ENCODE assay signal across 12 cellular contexts in the genomic region with DNA sequence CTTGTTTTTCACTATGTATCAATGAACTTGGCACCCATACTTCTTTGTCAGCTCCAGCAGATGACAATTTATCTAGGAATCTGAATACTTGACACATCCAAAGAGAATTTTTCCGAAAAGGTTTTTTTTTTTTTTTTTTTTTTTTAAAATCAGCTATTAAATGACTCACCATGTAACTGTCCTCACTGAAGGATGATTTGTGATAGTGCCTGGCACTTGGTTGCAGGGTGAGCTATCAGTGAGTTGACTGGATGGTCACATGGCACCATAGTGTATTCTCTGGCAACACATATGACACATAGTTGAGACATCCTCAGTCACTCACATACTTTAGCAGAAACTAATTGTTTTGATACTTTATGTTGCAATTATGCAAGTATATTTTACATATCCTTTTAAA.
DNase-seq lines count a peak whose midpoint lies in the region; ATAC-seq, FAIRE-seq and TF ChIP-seq lines count a peak whose summit lies in the region.
"Had no signal": no experiment of that assay in that cellular context is flagged by ENCODE, and none has a peak within 500 bp of the region (broad histone marks: within the 10 kb centered on the region; RNA-seq: fewer than 3 reads in every experiment).

No MANE protein-coding gene starts in this region.

- peaks cover 92% of the 10 kb centered on the region for H3K79me2 ChIP-seq in MM.1S (ENCODE audit: low read length)

- H3K27ac ChIP-seq in MM.1S (ENCODE audit: low read length) = no peak overlapping the region

- no peak for FAIRE-seq in bronchial epithelial cell (lab: Jason Lieb, UNC)
- FAIRE-seq: frontal cortex had no signal

- H3K4me3 ChIP-seq in AG10803 (ENCODE audit: low read length) (no peak overlapping the region), MM.1S (ENCODE audit: low read length) (no peak overlapping the region), bronchial epithelial cell (ENCODE audit: low read depth, low read length) (no peak overlapping the region)
- H3K4me3 ChIP-seq: lung had no signal

- H2AFZ ChIP-seq in MM.1S (ENCODE audit: low read length) = no peak overlapping the region

- DNase-seq in AG10803 (ENCODE audit: low read depth) (peak; percentile 98), MM.1S (no peak), bronchial epithelial cell (ENCODE audit: low read depth) (peak; percentile 92), kidney tubule cell (ENCODE audit: low spot score) (peak; percentile 98), HEK293T (ENCODE audit: extremely low spot score) (no peak), NCI-H69 (lab: John Stamatoyannopoulos, UW) (no peak)
- DNase-seq: Caco-2, NCI-H345 had no signal

- no peaks in the 10 kb centered on the region for H3K27me3 ChIP-seq in MM.1S (replicated peaks; ENCODE audit: insufficient read depth, low read length)
- no peaks in the 10 kb centered on the region for H3K27me3 ChIP-seq in bronchial epithelial cell (ENCODE audit: control insufficient read depth, insufficient read depth, low read length)

- H3K4me2 ChIP-seq in MM.1S (ENCODE audit: low read depth, low read length) = 0 out of 2 replicates have a peak overlapping the region, but pooled peaks have one; percentile 48

- POLR2A ChIA-PET in HEK293T (lab: Yijun Ruan, JAX) = no interaction called here

- peaks cover 26% of the 10 kb centered on the region for H3K4me1 ChIP-seq in MM.1S (ENCODE audit: low read length)

- ATAC-seq in HG02852 (IDR thresholded peaks at IDR 0.05; ENCODE audit: unreplicated experiment) (no peak), GM19023 (IDR thresholded peaks at IDR 0.05; ENCODE audit: unreplicated experiment) (no peak)

- no peaks in the 10 kb centered on the region for H3K9me2 ChIP-seq in MM.1S (replicated peaks; ENCODE audit: insufficient read depth, low read length)

- CTCF ChIA-PET in HEK293T (lab: Yijun Ruan, JAX) = no interaction called here

- no peaks in the 10 kb centered on the region for H3K9me3 ChIP-seq in MM.1S (replicated peaks; ENCODE audit: insufficient read depth, low read length)
- H3K9me3 ChIP-seq: Caco-2 had no signal

- no peaks in the 10 kb centered on the region for H4K20me1 ChIP-seq in MM.1S (ENCODE audit: insufficient read depth, low read length)

- TF ChIP-seq CTCF in AG10803 (conservative IDR thresholded peaks at IDR 0.05; ENCODE audit: low read length) (no peak), MM.1S (IDR thresholded peaks at IDR 0.05; ENCODE audit: low read length) (no peak), bronchial epithelial cell (IDR thresholded peaks at IDR 0.05; ENCODE audit: insufficient read depth, low read length, severe bottlenecking) (no peak)

- H3K9ac ChIP-seq in MM.1S (ENCODE audit: low read length) = no peak overlapping the region

- H3K36me3 ChIP-seq in MM.1S (replicated peaks; ENCODE audit: insufficient read depth, low read length) (no peaks in the 10 kb centered on the region), bronchial epithelial cell (ENCODE audit: control insufficient read depth, insufficient read depth, low read length) (no peaks in the 10 kb centered on the region)

- no peaks in the 10 kb centered on the region for H3F3A ChIP-seq in MM.1S (ENCODE audit: insufficient read depth, low read length)

TF ChIP-seq in HEK293T, 16 proteins besides CTCF, POLR2A, EP300 and RAD21:
- no peak for TF ChIP-seq SP1 (IDR thresholded peaks at IDR 0.05)
- no peak for TF ChIP-seq LEF1 (IDR thresholded peaks at IDR 0.05; ENCODE audit: borderline replicate concordance)
- no peak for TF ChIP-seq HDGF (IDR thresholded peaks at IDR 0.05; ENCODE audit: borderline replicate concordance)
- TF ChIP-seq ELF4 (IDR thresholded peaks at IDR 0.05) = no peak
- no peak for TF ChIP-seq FOXK2 (IDR thresholded peaks at IDR 0.05)
- no peak for TF ChIP-seq FOXM1 (IDR thresholded peaks at IDR 0.05; ENCODE audit: borderline replicate concordance)
- TF ChIP-seq L3MBTL2 (conservative IDR thresholded peaks at IDR 0.05) = no peak
- no peak for TF ChIP-seq ZNF384 (IDR thresholded peaks at IDR 0.05)
- no peak for TF ChIP-seq CTBP1 (IDR thresholded peaks at IDR 0.05; ENCODE audit: borderline replicate concordance)
- no peak for TF ChIP-seq FOXA1 (IDR thresholded peaks at IDR 0.05)
- TF ChIP-seq SUZ12 (IDR thresholded peaks at IDR 0.05) = no peak
- TF ChIP-seq ARNT (IDR thresholded peaks at IDR 0.05) = no peak
- TF ChIP-seq NFRKB (IDR thresholded peaks at IDR 0.05) = no peak
TF ChIP-seq in HEK293T: peak in this region for 0.

Comparison
In these comparisons a context has a peak if more than half of its experiments do, and no peak if none do; other contexts are left out.
1. DNase-seq: peak in AG10803 (single experiment), bronchial epithelial cell (single experiment) and kidney tubule cell (single experiment); none in MM.1S (single experiment), HEK293T (single experiment) and NCI-H69 (single experiment).